In genomic region chr3:11583226-11583625, GRCh38 we compare ENCODE assay signal across 11 cellular contexts.
DNase-seq lines count a peak whose midpoint lies in the region; ATAC-seq, FAIRE-seq and TF ChIP-seq lines count a peak whose summit lies in the region.
"Had no signal": no experiment of that assay in that cellular context is flagged by ENCODE, and none has a peak within 500 bp of the region (broad histone marks: within the 10 kb centered on the region; RNA-seq: fewer than 3 reads in every experiment).

No MANE protein-coding gene starts in this region.

- H3K9ac ChIP-seq in HUES6 (ENCODE audit: low read length), result no peak overlapping the region
- H3K9ac ChIP-seq in keratinocyte (ENCODE audit: control insufficient read depth, extremely low read depth, insufficient read depth, low read length), result no peak overlapping the region

- no peak overlapping the region for H2AFZ ChIP-seq in keratinocyte (ENCODE audit: control insufficient read depth, low read length)

- peak overlapping the region; percentile 60 for H3K27ac Mint-ChIP-seq in stimulated activated effector memory CD8-positive, alpha-beta T cell treated with anti-CD3 and anti-CD28 coated beads, Interleukin-12 subunit alpha, Interleukin-12 subunit beta, amount 100 ng/mL, for 72 hours

- 0 out of 2 replicates have a peak overlapping the region, but pooled peaks have one; percentile 52 for H3K4me3 ChIP-seq in HUES6 (ENCODE audit: low read depth, low read length)
- no peak overlapping the region for H3K4me3 ChIP-seq in body of pancreas
- H3K4me3 ChIP-seq in keratinocyte (ENCODE audit: control insufficient read depth in 2 of 3, extremely low read depth in 1 of 3, insufficient read depth in 2 of 3, low read depth in 1 of 3, low read length in 3 of 3), result no peak overlapping the region
- no peak overlapping the region for H3K4me3 ChIP-seq in esophagus squamous epithelium

- H3K27ac ChIP-seq in HUES6 (ENCODE audit: low read depth, low read length) (no peak overlapping the region), body of pancreas (peak overlapping the region in 3 of 4 donors; percentile 34 to 75 (median 64)), keratinocyte (ENCODE audit: control insufficient read depth, insufficient read depth, low read length) (no peak overlapping the region), esophagus squamous epithelium (peak overlapping the region in 2 of 4 donors; percentile 78 to 83)

- dilution Hi-C loops in keratinocyte (cut with MboI; ENCODE audit: extremely low pct_ligation_motif_present, low sequenced_read_pairs), result no loop called here

- H3K9me1 ChIP-seq in keratinocyte (ENCODE audit: control insufficient read depth, extremely low read depth, insufficient read depth, low read length), result peaks cover 14% of the 10 kb centered on the region

- no peak for ATAC-seq in body of pancreas
- no peak for ATAC-seq in stimulated activated effector memory CD8-positive, alpha-beta T cell treated with anti-CD3 and anti-CD28 coated beads, Interleukin-12 subunit alpha, Interleukin-12 subunit beta, amount 100 ng/mL, for 72 hours
- no peak for ATAC-seq in GM21367 (IDR thresholded peaks at IDR 0.05; ENCODE audit: unreplicated experiment)

- peaks cover 66% of the 10 kb centered on the region for H3K4me1 Mint-ChIP-seq in stimulated activated effector memory CD8-positive, alpha-beta T cell treated with anti-CD3 and anti-CD28 coated beads, Interleukin-12 subunit alpha, Interleukin-12 subunit beta, amount 100 ng/mL, for 72 hours

- H3K9me3 ChIP-seq in HUES6 (ENCODE audit: control insufficient read depth, insufficient read depth, low read depth, low read length) (no peaks in the 10 kb centered on the region), body of pancreas (no peaks in the 10 kb centered on the region), keratinocyte (ENCODE audit: control insufficient read depth, low read depth, low read length) (no peaks in the 10 kb centered on the region), esophagus squamous epithelium (no peaks in the 10 kb centered on the region)
- H3K9me3 ChIP-seq: upper lobe of left lung had no signal

- peaks cover 27% of the 10 kb centered on the region for H3K4me1 ChIP-seq in HUES6 (ENCODE audit: control insufficient read depth, insufficient read depth, low read length)
- H3K4me1 ChIP-seq in body of pancreas, result peaks cover 26% of the 10 kb centered on the region
- peaks cover 34% of the 10 kb centered on the region for H3K4me1 ChIP-seq in keratinocyte (ENCODE audit: control insufficient read depth, extremely low read depth, insufficient read depth, low read length)
- peaks cover 18 to 83% (median 28%) of the 10 kb centered on the region in 3 donors for H3K4me1 ChIP-seq in esophagus squamous epithelium

- no peaks in the 10 kb centered on the region for H3K27me3 ChIP-seq in HUES6 (ENCODE audit: control insufficient read depth, insufficient read depth, low read length)
- H3K27me3 ChIP-seq in body of pancreas, result no peaks in the 10 kb centered on the region
- no peaks in the 10 kb centered on the region for H3K27me3 ChIP-seq in keratinocyte (ENCODE audit: control insufficient read depth, extremely low read depth, insufficient read depth, low read length)
- no peaks in the 10 kb centered on the region for H3K27me3 ChIP-seq in esophagus squamous epithelium
- H3K27me3 ChIP-seq: upper lobe of left lung had no signal

- H3K4me2 ChIP-seq in keratinocyte (ENCODE audit: control insufficient read depth, extremely low read depth, insufficient read depth, low read depth, low read length), result peak overlapping the region; percentile 88

- TF ChIP-seq CTCF in body of pancreas (IDR thresholded peaks at IDR 0.05) (no peak), keratinocyte (optimal IDR thresholded peaks at IDR 0.05 in 1 of 3, IDR thresholded peaks at IDR 0.05 in 1 of 3, conservative IDR thresholded peaks at IDR 0.05 in 1 of 3; ENCODE audit: extremely low read depth in 1 of 3, insufficient read depth in 2 of 3, low read length in 3 of 3) (no peak), esophagus squamous epithelium (IDR thresholded peaks at IDR 0.05) (no peak)

- peaks cover 81% of the 10 kb centered on the region for H3K79me2 ChIP-seq in keratinocyte (ENCODE audit: control insufficient read depth, insufficient read depth, low read length)

- no peak overlapping the region for H3K4me3 Mint-ChIP-seq in stimulated activated effector memory CD8-positive, alpha-beta T cell treated with anti-CD3 and anti-CD28 coated beads, Interleukin-12 subunit alpha, Interleukin-12 subunit beta, amount 100 ng/mL, for 72 hours

- H3K36me3 ChIP-seq in HUES6 (ENCODE audit: control insufficient read depth, insufficient read depth, low read length) (0 out of 2 replicates have a peak, but pooled peaks cover 2% of the 10 kb centered on the region), body of pancreas (replicated peaks in 1 of 2; ENCODE audit: insufficient read depth in 1 of 2, low read depth in 2 of 2) (peaks cover 0 to 2% of the 10 kb centered on the region in 2 donors), keratinocyte (ENCODE audit: control insufficient read depth in 2 of 2, extremely low read depth in 1 of 2, insufficient read depth in 2 of 2, low read length in 2 of 2) (peaks cover 2 to 9% of the 10 kb centered on the region in 2 experiments), esophagus squamous epithelium (peaks cover 0 to 5% (median 0%) of the 10 kb centered on the region in 3 donors)
- H3K36me3 ChIP-seq: upper lobe of left lung had no signal

- TF ChIP-seq POLR2A in body of pancreas (IDR thresholded peaks at IDR 0.05) (no peak), esophagus squamous epithelium (IDR thresholded peaks at IDR 0.05) (no peak)

- DNase-seq in body of pancreas (no peak), keratinocyte (ENCODE audit: low read depth, low spot score) (no peak), esophagus squamous epithelium (lab: John Stamatoyannopoulos, UW) (no peak), occipital lobe (lab: John Stamatoyannopoulos, UW) (no peak)
- DNase-seq in stimulated activated effector memory CD8-positive, alpha-beta T cell treated with anti-CD3 and anti-CD28 coated beads, Interleukin-12 subunit alpha, Interleukin-12 subunit beta, amount 100 ng/mL, for 72 hours (ENCODE audit: low spot score in 2 of 2), result no peak
- no peak for DNase-seq in stimulated activated CD4-positive, alpha-beta T cell treated with anti-CD3 and anti-CD28 coated beads, Interleukin-4, amount 100 ng/mL, for 1 hour
- DNase-seq: glutamatergic neuron; stimulated activated CD4-positive, alpha-beta T cell treated with anti-CD3 and anti-CD28 coated beads, Interleukin-4, amount 100 ng/mL, for 4 hours; upper lobe of left lung had no signal

- no peak for FAIRE-seq in keratinocyte (lab: Jason Lieb, UNC)

- H4K20me1 ChIP-seq in keratinocyte (ENCODE audit: control insufficient read depth, extremely low read depth, insufficient read depth, low read length), result peaks cover 14% of the 10 kb centered on the region

- no peaks in the 10 kb centered on the region for H3K9me3 Mint-ChIP-seq in stimulated activated effector memory CD8-positive, alpha-beta T cell treated with anti-CD3 and anti-CD28 coated beads, Interleukin-12 subunit alpha, Interleukin-12 subunit beta, amount 100 ng/mL, for 72 hours

- peaks cover 45% of the 10 kb centered on the region for H3K36me3 Mint-ChIP-seq in stimulated activated effector memory CD8-positive, alpha-beta T cell treated with anti-CD3 and anti-CD28 coated beads, Interleukin-12 subunit alpha, Interleukin-12 subunit beta, amount 100 ng/mL, for 72 hours

- intact Hi-C loops in body of pancreas (cut with DNase I), result no loop called here
- intact Hi-C loops in esophagus squamous epithelium (cut with DNase I), result no loop called here

Comparison
In these comparisons a context has a peak if more than half of its experiments do, and no peak if none do; other contexts are left out.
1. H3K27ac ChIP-seq: peak in body of pancreas (3 of 4); none in HUES6 (single experiment) and keratinocyte (single experiment).